ENCODE assay signal across 1 cellular context in genomic region chr6:35754452-35755321, GRCh38.
TF ChIP-seq lines count a peak whose summit lies in the region.

No MANE protein-coding gene starts in this region.

TF ChIP-seq in A549, 52 proteins besides CTCF, POLR2A, EP300 and RAD21 (continued from another document):
- TF ChIP-seq PBX3 (IDR thresholded peaks at IDR 0.05) (no peak), HOXB13 (CRISPR knock-in tag; IDR thresholded peaks at IDR 0.05; ENCODE audit: low read depth) (no peak), EHF (CRISPR knock-in tag; IDR thresholded peaks at IDR 0.05) (no peak)
